1 cellular context compared by ENCODE assay signal in the genomic region with DNA sequence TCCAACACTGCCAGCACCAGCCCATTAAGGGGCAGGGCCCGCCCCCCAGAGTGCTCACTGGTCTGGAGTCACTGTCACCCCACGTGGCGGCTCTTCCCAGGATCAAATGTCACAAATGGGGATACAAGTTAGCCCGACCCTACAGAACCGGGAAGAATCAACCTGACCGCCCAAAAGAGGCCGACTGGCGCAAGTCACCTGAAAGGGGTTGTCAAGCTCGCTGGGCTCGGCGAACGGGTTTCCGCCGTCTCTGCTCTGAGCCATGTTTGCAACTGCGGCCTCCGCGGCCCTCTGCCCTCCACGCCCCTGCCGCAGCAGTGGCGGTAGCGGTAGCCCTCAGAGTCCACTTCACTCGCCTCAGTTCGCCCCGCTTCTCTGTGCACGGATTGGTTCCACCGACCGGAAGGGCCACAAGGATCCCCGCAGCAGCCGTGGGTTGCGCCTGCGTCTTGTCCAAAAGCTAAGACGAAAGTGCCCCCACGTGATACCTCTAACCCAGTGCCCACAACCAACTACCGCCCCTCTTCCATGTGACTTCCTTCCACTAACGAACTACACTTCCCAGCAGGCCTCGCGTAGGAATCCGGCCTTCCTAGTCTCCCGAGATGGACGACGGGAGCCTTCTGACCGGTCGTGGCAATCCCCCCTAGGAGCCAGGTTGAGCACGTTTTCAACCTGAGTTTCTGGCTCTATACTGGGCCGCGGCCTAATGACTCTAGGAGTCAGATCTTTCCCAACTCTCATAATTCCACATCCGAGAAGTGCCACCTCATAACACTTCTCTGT.
TF ChIP-seq lines count a peak whose summit lies in the region.

TSS of gene SCAMP3 (minus strand) at position 473 of the 786 bp plus-strand sequence. CDS start at position 264, 209 bp downstream.

TF ChIP-seq in HepG2, 621 proteins besides CTCF, POLR2A, EP300 and RAD21 (continued from another document and continues in another):
- no peak for TF ChIP-seq ZBTB14 (CRISPR knock-in tag; IDR thresholded peaks at IDR 0.05)
- peak; percentile 88 for TF ChIP-seq ARNT2 (CRISPR knock-in tag; IDR thresholded peaks at IDR 0.05; ENCODE audit: low read depth)
- TF ChIP-seq ZNF224 (CRISPR knock-in tag; IDR thresholded peaks at IDR 0.05): no peak; the same call in 1 of the 2 replicates
- TF ChIP-seq HIVEP1 (CRISPR knock-in tag; IDR thresholded peaks at IDR 0.05): no peak
- TF ChIP-seq ZNF143 (CRISPR knock-in tag; IDR thresholded peaks at IDR 0.05): peak; percentile 97
- TF ChIP-seq TIGD3 (CRISPR knock-in tag; IDR thresholded peaks at IDR 0.05; ENCODE audit: borderline replicate concordance): peak; percentile 84; the same call in 1 of the 2 replicates
- 0 out of 2 replicates have a peak, but pooled peaks have one; percentile 60 for TF ChIP-seq JUN (CRISPR knock-in tag; IDR thresholded peaks at IDR 0.05)
- no peak; the same call in 1 of the 2 replicates for TF ChIP-seq ZSCAN31 (CRISPR knock-in tag; IDR thresholded peaks at IDR 0.05; ENCODE audit: low read depth)
- TF ChIP-seq, protein P1, sequence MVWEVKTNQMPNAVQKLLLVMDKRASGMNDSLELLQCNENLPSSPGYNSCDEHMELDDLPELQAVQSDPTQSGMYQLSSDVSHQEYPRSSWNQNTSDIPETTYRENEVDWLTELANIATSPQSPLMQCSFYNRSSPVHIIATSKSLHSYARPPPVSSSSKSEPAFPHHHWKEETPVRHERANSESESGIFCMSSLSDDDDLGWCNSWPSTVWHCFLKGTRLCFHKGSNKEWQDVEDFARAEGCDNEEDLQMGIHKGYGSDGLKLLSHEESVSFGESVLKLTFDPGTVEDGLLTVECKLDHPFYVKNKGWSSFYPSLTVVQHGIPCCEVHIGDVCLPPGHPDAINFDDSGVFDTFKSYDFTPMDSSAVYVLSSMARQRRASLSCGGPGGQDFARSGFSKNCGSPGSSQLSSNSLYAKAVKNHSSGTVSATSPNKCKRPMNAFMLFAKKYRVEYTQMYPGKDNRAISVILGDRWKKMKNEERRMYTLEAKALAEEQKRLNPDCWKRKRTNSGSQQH (CRISPR knock-in tag; IDR thresholded peaks at IDR 0.05; ENCODE audit: low read depth): peak; percentile 94
- peak; percentile 93 for TF ChIP-seq HCFC1 (IDR thresholded peaks at IDR 0.05; ENCODE audit: low read depth, low read length)
- TF ChIP-seq, protein P2, sequence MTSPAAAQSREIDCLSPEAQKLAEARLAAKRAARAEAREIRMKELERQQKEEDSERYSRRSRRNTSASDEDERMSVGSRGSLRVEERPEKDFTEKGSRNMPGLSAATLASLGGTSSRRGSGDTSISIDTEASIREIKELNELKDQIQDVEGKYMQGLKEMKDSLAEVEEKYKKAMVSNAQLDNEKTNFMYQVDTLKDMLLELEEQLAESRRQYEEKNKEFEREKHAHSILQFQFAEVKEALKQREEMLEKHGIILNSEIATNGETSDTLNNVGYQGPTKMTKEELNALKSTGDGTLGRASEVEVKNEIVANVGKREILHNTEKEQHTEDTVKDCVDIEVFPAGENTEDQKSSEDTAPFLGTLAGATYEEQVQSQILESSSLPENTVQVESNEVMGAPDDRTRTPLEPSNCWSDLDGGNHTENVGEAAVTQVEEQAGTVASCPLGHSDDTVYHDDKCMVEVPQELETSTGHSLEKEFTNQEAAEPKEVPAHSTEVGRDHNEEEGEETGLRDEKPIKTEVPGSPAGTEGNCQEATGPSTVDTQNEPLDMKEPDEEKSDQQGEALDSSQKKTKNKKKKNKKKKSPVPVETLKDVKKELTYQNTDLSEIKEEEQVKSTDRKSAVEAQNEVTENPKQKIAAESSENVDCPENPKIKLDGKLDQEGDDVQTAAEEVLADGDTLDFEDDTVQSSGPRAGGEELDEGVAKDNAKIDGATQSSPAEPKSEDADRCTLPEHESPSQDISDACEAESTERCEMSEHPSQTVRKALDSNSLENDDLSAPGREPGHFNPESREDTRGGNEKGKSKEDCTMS (CRISPR knock-in tag; conservative IDR thresholded peaks at IDR 0.05): 0 out of 2 replicates have a peak, but pooled peaks have one; percentile 27
- peak; percentile 90 for TF ChIP-seq PHF5A (CRISPR knock-in tag; IDR thresholded peaks at IDR 0.05; ENCODE audit: low read depth, unreplicated experiment)
- no peak for TF ChIP-seq KDM6A (CRISPR knock-in tag; IDR thresholded peaks at IDR 0.05; ENCODE audit: low read depth)
- TF ChIP-seq SOX13 (IDR thresholded peaks at IDR 0.05): no peak
- no peak for TF ChIP-seq SOX13 (CRISPR knock-in tag; conservative IDR thresholded peaks at IDR 0.05 in 1 of 2, IDR thresholded peaks at IDR 0.05 in 1 of 2)
- no peak for TF ChIP-seq ZNF577 (CRISPR knock-in tag; IDR thresholded peaks at IDR 0.05; ENCODE audit: borderline replicate concordance, low read depth)
- TF ChIP-seq ZBTB25 (CRISPR knock-in tag; IDR thresholded peaks at IDR 0.05): peak; percentile 90; the same call in 1 of the 2 replicates
- no peak for TF ChIP-seq NFRKB (IDR thresholded peaks at IDR 0.05)
- TF ChIP-seq SRY (CRISPR knock-in tag; IDR thresholded peaks at IDR 0.05): no peak; the same call in 1 of the 2 replicates
- peak; percentile 88; the same call in 1 of the 2 replicates for TF ChIP-seq ZNF773 (CRISPR knock-in tag; IDR thresholded peaks at IDR 0.05; ENCODE audit: borderline replicate concordance)
- TF ChIP-seq ZNF337 (CRISPR knock-in tag; IDR thresholded peaks at IDR 0.05; ENCODE audit: borderline replicate concordance, low read depth): no peak
- TF ChIP-seq NFATC3 (CRISPR knock-in tag; IDR thresholded peaks at IDR 0.05): 0 out of 2 replicates have a peak, but pooled peaks have one; percentile 45
- peak; percentile 62 for TF ChIP-seq KMT2B (CRISPR knock-in tag; IDR thresholded peaks at IDR 0.05)
- 0 out of 2 replicates have a peak, but pooled peaks have one; percentile 35 for TF ChIP-seq RARA (CRISPR knock-in tag; IDR thresholded peaks at IDR 0.05)
- no peak for TF ChIP-seq MBD4 (IDR thresholded peaks at IDR 0.05; ENCODE audit: borderline replicate concordance, low read length)
- TF ChIP-seq, protein P3, sequence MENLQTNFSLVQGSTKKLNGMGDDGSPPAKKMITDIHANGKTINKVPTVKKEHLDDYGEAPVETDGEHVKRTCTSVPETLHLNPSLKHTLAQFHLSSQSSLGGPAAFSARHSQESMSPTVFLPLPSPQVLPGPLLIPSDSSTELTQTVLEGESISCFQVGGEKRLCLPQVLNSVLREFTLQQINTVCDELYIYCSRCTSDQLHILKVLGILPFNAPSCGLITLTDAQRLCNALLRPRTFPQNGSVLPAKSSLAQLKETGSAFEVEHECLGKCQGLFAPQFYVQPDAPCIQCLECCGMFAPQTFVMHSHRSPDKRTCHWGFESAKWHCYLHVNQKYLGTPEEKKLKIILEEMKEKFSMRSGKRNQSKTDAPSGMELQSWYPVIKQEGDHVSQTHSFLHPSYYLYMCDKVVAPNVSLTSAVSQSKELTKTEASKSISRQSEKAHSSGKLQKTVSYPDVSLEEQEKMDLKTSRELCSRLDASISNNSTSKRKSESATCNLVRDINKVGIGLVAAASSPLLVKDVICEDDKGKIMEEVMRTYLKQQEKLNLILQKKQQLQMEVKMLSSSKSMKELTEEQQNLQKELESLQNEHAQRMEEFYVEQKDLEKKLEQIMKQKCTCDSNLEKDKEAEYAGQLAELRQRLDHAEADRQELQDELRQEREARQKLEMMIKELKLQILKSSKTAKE (CRISPR knock-in tag; IDR thresholded peaks at IDR 0.05; ENCODE audit: borderline replicate concordance): 0 out of 2 replicates have a peak, but pooled peaks have one; percentile 16
- peak; percentile 86 for TF ChIP-seq NFYB (CRISPR knock-in tag; IDR thresholded peaks at IDR 0.05)
- no peak for TF ChIP-seq NR1H2 (CRISPR knock-in tag; IDR thresholded peaks at IDR 0.05; ENCODE audit: borderline replicate concordance, low read depth)
- TF ChIP-seq ISL2 (CRISPR knock-in tag; IDR thresholded peaks at IDR 0.05): peak; percentile 49
- TF ChIP-seq, protein P4, sequence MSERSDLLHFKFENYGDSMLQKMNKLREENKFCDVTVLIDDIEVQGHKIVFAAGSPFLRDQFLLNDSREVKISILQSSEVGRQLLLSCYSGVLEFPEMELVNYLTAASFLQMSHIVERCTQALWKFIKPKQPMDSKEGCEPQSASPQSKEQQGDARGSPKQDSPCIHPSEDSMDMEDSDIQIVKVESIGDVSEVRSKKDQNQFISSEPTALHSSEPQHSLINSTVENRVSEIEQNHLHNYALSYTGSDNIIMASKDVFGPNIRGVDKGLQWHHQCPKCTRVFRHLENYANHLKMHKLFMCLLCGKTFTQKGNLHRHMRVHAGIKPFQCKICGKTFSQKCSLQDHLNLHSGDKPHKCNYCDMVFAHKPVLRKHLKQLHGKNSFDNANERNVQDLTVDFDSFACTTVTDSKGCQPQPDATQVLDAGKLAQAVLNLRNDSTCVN (CRISPR knock-in tag; IDR thresholded peaks at IDR 0.05; ENCODE audit: borderline replicate concordance): peak; percentile 84
- TF ChIP-seq, protein P5, sequence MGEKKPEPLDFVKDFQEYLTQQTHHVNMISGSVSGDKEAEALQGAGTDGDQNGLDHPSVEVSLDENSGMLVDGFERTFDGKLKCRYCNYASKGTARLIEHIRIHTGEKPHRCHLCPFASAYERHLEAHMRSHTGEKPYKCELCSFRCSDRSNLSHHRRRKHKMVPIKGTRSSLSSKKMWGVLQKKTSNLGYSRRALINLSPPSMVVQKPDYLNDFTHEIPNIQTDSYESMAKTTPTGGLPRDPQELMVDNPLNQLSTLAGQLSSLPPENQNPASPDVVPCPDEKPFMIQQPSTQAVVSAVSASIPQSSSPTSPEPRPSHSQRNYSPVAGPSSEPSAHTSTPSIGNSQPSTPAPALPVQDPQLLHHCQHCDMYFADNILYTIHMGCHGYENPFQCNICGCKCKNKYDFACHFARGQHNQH (CRISPR knock-in tag; IDR thresholded peaks at IDR 0.05): peak; percentile 92
- TF ChIP-seq, protein P6, sequence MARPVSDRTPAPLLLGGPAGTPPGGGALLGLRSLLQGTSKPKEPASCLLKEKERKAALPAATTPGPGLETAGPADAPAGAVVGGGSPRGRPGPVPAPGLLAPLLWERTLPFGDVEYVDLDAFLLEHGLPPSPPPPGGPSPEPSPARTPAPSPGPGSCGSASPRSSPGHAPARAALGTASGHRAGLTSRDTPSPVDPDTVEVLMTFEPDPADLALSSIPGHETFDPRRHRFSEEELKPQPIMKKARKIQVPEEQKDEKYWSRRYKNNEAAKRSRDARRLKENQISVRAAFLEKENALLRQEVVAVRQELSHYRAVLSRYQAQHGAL (CRISPR knock-in tag; IDR thresholded peaks at IDR 0.05; ENCODE audit: not compliant biosample characterization): no peak
- peak; percentile 92 for TF ChIP-seq POLR2AphosphoS5 (IDR thresholded peaks at IDR 0.05; ENCODE audit: low read depth, low read length)
- no peak for TF ChIP-seq NR2F2 (IDR thresholded peaks at IDR 0.05; ENCODE audit: borderline replicate concordance, low read depth)
- peak; percentile 63; the same call in 1 of the 2 replicates for TF ChIP-seq RXRB (CRISPR knock-in tag; IDR thresholded peaks at IDR 0.05; ENCODE audit: borderline replicate concordance)
- no peak for TF ChIP-seq ZFP62 (CRISPR knock-in tag; IDR thresholded peaks at IDR 0.05)
- TF ChIP-seq ZNF766 (CRISPR knock-in tag; IDR thresholded peaks at IDR 0.05; ENCODE audit: borderline replicate concordance): no peak
- no peak for TF ChIP-seq ZNF24 (IDR thresholded peaks at IDR 0.05)
- TF ChIP-seq, protein P7, sequence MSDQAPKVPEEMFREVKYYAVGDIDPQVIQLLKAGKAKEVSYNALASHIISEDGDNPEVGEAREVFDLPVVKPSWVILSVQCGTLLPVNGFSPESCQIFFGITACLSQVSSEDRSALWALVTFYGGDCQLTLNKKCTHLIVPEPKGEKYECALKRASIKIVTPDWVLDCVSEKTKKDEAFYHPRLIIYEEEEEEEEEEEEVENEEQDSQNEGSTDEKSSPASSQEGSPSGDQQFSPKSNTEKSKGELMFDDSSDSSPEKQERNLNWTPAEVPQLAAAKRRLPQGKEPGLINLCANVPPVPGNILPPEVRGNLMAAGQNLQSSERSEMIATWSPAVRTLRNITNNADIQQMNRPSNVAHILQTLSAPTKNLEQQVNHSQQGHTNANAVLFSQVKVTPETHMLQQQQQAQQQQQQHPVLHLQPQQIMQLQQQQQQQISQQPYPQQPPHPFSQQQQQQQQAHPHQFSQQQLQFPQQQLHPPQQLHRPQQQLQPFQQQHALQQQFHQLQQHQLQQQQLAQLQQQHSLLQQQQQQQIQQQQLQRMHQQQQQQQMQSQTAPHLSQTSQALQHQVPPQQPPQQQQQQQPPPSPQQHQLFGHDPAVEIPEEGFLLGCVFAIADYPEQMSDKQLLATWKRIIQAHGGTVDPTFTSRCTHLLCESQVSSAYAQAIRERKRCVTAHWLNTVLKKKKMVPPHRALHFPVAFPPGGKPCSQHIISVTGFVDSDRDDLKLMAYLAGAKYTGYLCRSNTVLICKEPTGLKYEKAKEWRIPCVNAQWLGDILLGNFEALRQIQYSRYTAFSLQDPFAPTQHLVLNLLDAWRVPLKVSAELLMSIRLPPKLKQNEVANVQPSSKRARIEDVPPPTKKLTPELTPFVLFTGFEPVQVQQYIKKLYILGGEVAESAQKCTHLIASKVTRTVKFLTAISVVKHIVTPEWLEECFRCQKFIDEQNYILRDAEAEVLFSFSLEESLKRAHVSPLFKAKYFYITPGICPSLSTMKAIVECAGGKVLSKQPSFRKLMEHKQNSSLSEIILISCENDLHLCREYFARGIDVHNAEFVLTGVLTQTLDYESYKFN (CRISPR knock-in tag; conservative IDR thresholded peaks at IDR 0.05): peak; percentile 36; the same call in 1 of the 2 replicates
